ENCODE assay signal across 34 cellular contexts in the genomic region with DNA sequence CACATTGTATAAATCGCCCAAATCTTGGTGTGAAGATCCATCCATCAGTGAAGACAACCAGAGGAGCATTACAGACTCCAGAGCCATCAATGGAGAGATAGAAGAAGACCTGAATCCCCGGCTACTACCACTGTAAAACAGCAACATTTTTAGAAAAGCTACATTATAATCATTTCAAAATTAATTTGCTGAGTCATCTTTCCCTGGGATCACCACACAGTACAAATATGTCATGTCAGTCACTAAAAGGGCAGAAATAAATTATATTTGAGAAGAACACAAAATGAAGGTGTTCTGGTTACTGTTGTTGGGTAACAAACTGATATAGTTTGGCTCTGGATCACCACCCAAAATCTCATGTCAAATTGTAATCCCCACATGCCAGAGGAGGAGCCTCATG.
"Had no signal": no experiment of that assay in that cellular context is flagged by ENCODE, and none has a peak within 500 bp of the region (broad histone marks: within the 10 kb centered on the region; RNA-seq: fewer than 3 reads in every experiment).

No MANE protein-coding gene starts in this region.

- H3K27me3 Mint-ChIP-seq: activated CD8-positive, alpha-beta T cell treated with anti-CD3 and anti-CD28 coated beads for 36 hours; activated naive CD8-positive, alpha-beta T cell; activated T-helper 17 cell treated with anti-CD3 and anti-CD28 coated beads, Interleukin-2, amount 50 U/mL, for 72 hours; effector memory CD8-positive, alpha-beta T cell; T-helper 17 cell had no signal

- H3K4me1 Mint-ChIP-seq: activated B cell treated with CpG ODN at 0.5 μM for 24 hours; activated T-helper 17 cell treated with anti-CD3 and anti-CD28 coated beads, Interleukin-2, amount 50 U/mL, for 72 hours had no signal

- H3K9me3 ChIP-seq: esophagus muscularis mucosa had no signal

- H3K27ac ChIP-seq: brain microvascular endothelial cell, esophagus muscularis mucosa, WERI-Rb-1 had no signal

- H3K4me1 ChIP-seq: esophagus muscularis mucosa had no signal

- H3K27ac Mint-ChIP-seq: activated B cell treated with CpG ODN at 0.5 μM for 24 hours; activated CD8-positive, alpha-beta T cell treated with anti-CD3 and anti-CD28 coated beads for 36 hours; activated naive CD8-positive, alpha-beta T cell; activated T-helper 17 cell treated with anti-CD3 and anti-CD28 coated beads, Interleukin-2, amount 50 U/mL, for 72 hours; effector memory CD8-positive, alpha-beta T cell; T-helper 17 cell; T-helper 2 cell treated with Interferon-gamma antibody and Interleukin-4, amounts not matched to agents 5 μg/mL and 100 μg/mL, for 36 hours had no signal

- DNase-seq: activated B cell treated with CpG ODN at 0.5 μM for 24 hours; activated CD4-positive, alpha-beta T cell treated with anti-CD3 and anti-CD28 coated beads for 48 hours; activated CD4-positive, alpha-beta T cell treated with anti-CD3 and anti-CD28 coated beads, Interleukin-2, amount 50 U/mL, for 1 hour; activated CD4-positive, alpha-beta T cell treated with anti-CD3 and anti-CD28 coated beads, Interleukin-2, amount 50 U/mL, for 48 hours; activated CD8-positive, alpha-beta memory T cell treated with anti-CD3 and anti-CD28 coated beads for 24 hours; activated CD8-positive, alpha-beta T cell treated with anti-CD3 and anti-CD28 coated beads for 36 hours; activated effector memory CD4-positive, alpha-beta T cell treated with Interleukin-2 at 50 U/mL for 16 hours; activated gamma-delta T cell treated with Interleukin-2 at 50 U/mL for 16 hours; activated naive CD4-positive, alpha-beta T cell treated with anti-CD3 and anti-CD28 coated beads, Interleukin-2, amount 50 U/mL, for 16 hours; activated naive CD4-positive, alpha-beta T cell treated with Interleukin-2 at 50 U/mL for 16 hours; activated T-cell treated with anti-CD3 and anti-CD28 coated beads, Interleukin-2, amount 50 U/mL, for 4 hours; amniotic stem cell; anterior cingulate cortex; brain microvascular endothelial cell; caudate nucleus; cortex of kidney; dermis blood vessel endothelial cell; effector CD4-positive, alpha-beta T cell; effector memory CD8-positive, alpha-beta T cell; erythroblast; foreskin melanocyte; head of caudate nucleus; T-helper 1 cell; T-helper 17 cell; T1000; WERI-Rb-1 had no signal

- H3K4me3 Mint-ChIP-seq: activated B cell treated with CpG ODN at 0.5 μM for 24 hours; activated CD8-positive, alpha-beta T cell treated with anti-CD3 and anti-CD28 coated beads for 36 hours; activated naive CD8-positive, alpha-beta T cell; activated T-cell treated with anti-CD3 and anti-CD28 coated beads, Interleukin-2, amount 50 U/mL, for 4 hours; activated T-helper 17 cell treated with anti-CD3 and anti-CD28 coated beads, Interleukin-2, amount 50 U/mL, for 72 hours; effector memory CD8-positive, alpha-beta T cell; T-helper 17 cell; T-helper 2 cell treated with Interferon-gamma antibody and Interleukin-4, amounts not matched to agents 5 μg/mL and 100 μg/mL, for 36 hours had no signal

- ATAC-seq: activated CD4-positive, CD25-positive, alpha-beta regulatory T cell treated with anti-CD3 and anti-CD28 coated beads, Interleukin-2, amount 50 U/mL, for 24 hours; activated CD8-positive, alpha-beta T cell treated with anti-CD3 and anti-CD28 coated beads for 36 hours; activated T-cell treated with anti-CD3 and anti-CD28 coated beads, Interleukin-2, amount 50 U/mL, for 4 hours; activated T-helper 17 cell treated with anti-CD3 and anti-CD28 coated beads, Interleukin-2, amount 50 U/mL, for 72 hours; effector memory CD8-positive, alpha-beta T cell; T-helper 17 cell had no signal

- FAIRE-seq: astrocyte, bronchial epithelial cell, colon had no signal

- H3K4me3 ChIP-seq: esophagus muscularis mucosa had no signal

- H3K9me3 Mint-ChIP-seq: effector memory CD8-positive, alpha-beta T cell had no signal

- H3K27me3 ChIP-seq: brain microvascular endothelial cell, esophagus muscularis mucosa had no signal

- H3K36me3 ChIP-seq: brain microvascular endothelial cell, esophagus muscularis mucosa, WERI-Rb-1 had no signal
